ENCODE assay signal across 28 cellular contexts in the genomic region with DNA sequence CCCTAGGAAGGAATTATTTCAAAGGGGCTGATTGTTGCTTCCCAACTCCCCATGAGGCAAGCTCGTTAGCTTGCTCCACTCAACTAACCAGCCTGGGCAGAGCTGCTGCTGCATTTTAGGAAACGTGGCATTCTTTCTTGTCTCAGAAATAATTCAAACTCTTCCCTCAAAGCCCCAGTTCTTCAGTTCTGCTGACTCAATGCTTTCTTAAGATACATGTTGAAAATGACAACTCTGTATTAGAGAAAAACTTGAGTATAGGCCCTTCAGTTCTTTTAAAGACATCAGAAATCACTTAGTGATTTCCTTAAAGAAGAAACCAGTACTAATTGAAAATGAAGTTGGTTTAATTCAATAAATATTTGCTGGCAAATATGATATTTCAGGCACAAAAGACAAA.
"Had no signal": no experiment of that assay in that cellular context is flagged by ENCODE, and none has a peak within 500 bp of the region (broad histone marks: within the 10 kb centered on the region; RNA-seq: fewer than 3 reads in every experiment).

No MANE protein-coding gene starts in this region.

- H3K27ac ChIP-seq: ascending aorta, breast epithelium, cardiac muscle cell, coronary artery, dorsolateral prefrontal cortex had no signal

- ATAC-seq: activated naive CD4-positive, alpha-beta T cell treated with anti-CD3 and anti-CD28 coated beads, Interleukin-2, amount 50 U/mL, for 72 hours; activated T-cell treated with anti-CD3 and anti-CD28 coated beads, Interleukin-2, amount 50 U/mL, for 72 hours; esophagus mucosa had no signal

- H3K9me3 Mint-ChIP-seq: dendritic cell treated with granulocyte-macrophage colony-stimulating factor and Interleukin-4, amounts not matched to agents 40 ng/mL and 50 ng/mL, for 4 days; endodermal cell had no signal

- H3K4me1 Mint-ChIP-seq: activated CD4-positive, alpha-beta memory T cell treated with anti-CD3 and anti-CD28 coated beads, Interleukin-2, amount 10 ng/mL, durations not matched to agents 7 days and 5 days had no signal

- H3K4me3 ChIP-seq: ascending aorta, breast epithelium, cardiac muscle cell, coronary artery, dorsolateral prefrontal cortex had no signal

- H3K27me3 Mint-ChIP-seq: activated CD4-positive, alpha-beta memory T cell treated with anti-CD3 and anti-CD28 coated beads, Interleukin-2, amount 10 ng/mL, durations not matched to agents 7 days and 5 days; activated naive CD4-positive, alpha-beta T cell treated with anti-CD3 and anti-CD28 coated beads, Interleukin-2, amount 10 ng/mL, durations not matched to agents 7 days and 5 days; activated naive CD8-positive, alpha-beta T cell treated with anti-CD3 and anti-CD28 coated beads, Interleukin-2, amount 10 ng/mL, durations not matched to agents 7 days and 5 days; activated T-cell treated with anti-CD3 and anti-CD28 coated beads, Interleukin-2, amount 50 U/mL, for 24 hours; dendritic cell treated with granulocyte-macrophage colony-stimulating factor and Interleukin-4, amounts not matched to agents 40 ng/mL and 50 ng/mL, for 4 days had no signal

- H3K4me3 Mint-ChIP-seq: activated CD4-positive, alpha-beta memory T cell treated with anti-CD3 and anti-CD28 coated beads, Interleukin-2, amount 10 ng/mL, durations not matched to agents 7 days and 5 days; activated CD4-positive, alpha-beta T cell treated with anti-CD3 and anti-CD28 coated beads, Interleukin-2, amount 10 ng/mL, durations not matched to agents 7 days and 5 days; activated naive CD4-positive, alpha-beta T cell treated with anti-CD3 and anti-CD28 coated beads, Interleukin-2, amount 10 ng/mL, durations not matched to agents 7 days and 5 days; activated naive CD8-positive, alpha-beta T cell treated with anti-CD3 and anti-CD28 coated beads, Interleukin-2, amount 10 ng/mL, durations not matched to agents 7 days and 5 days; activated T-cell treated with anti-CD3 and anti-CD28 coated beads, Interleukin-2, amount 50 U/mL, for 24 hours; activated T-cell treated with anti-CD3 and anti-CD28 coated beads, Interleukin-2, amount 50 U/mL, for 72 hours; brain; dendritic cell treated with granulocyte-macrophage colony-stimulating factor and Interleukin-4, amounts not matched to agents 40 ng/mL and 50 ng/mL, for 4 days; endodermal cell had no signal

- H3K36me3 ChIP-seq: ascending aorta, breast epithelium, cardiac muscle cell had no signal

- H3K27me3 ChIP-seq: ascending aorta, breast epithelium, cardiac muscle cell, dorsolateral prefrontal cortex had no signal

- H3K36me3 Mint-ChIP-seq: brain had no signal

- H3K4me1 ChIP-seq: ascending aorta, breast epithelium had no signal

- DNase-seq: activated CD4-positive, alpha-beta memory T cell treated with anti-CD3 and anti-CD28 coated beads, Interleukin-2, amount 10 ng/mL, durations not matched to agents 7 days and 5 days; activated CD4-positive, alpha-beta T cell treated with anti-CD3 and anti-CD28 coated beads for 1 hour; activated CD4-positive, alpha-beta T cell treated with anti-CD3 and anti-CD28 coated beads for 4 hours; activated CD4-positive, alpha-beta T cell treated with anti-CD3 and anti-CD28 coated beads, Interleukin-2, amount 10 ng/mL, durations not matched to agents 7 days and 5 days; activated CD4-positive, alpha-beta T cell treated with anti-CD3 and anti-CD28 coated beads, Interleukin-2, amount 50 U/mL, for 4 hours; activated CD8-positive, alpha-beta memory T cell treated with anti-CD3 and anti-CD28 coated beads, Interleukin-2, amount 50 U/mL, for 48 hours; activated gamma-delta T cell; activated naive CD4-positive, alpha-beta T cell; activated naive CD4-positive, alpha-beta T cell treated with anti-CD3 and anti-CD28 coated beads, Interleukin-2, amount 10 ng/mL, durations not matched to agents 7 days and 5 days; activated naive CD8-positive, alpha-beta T cell treated with anti-CD3 and anti-CD28 coated beads, Interleukin-2, amount 10 ng/mL, durations not matched to agents 7 days and 5 days; activated T-cell treated with anti-CD3 and anti-CD28 coated beads for 4 hours; activated T-cell treated with anti-CD3 and anti-CD28 coated beads, Interleukin-2, amount 50 U/mL, for 24 hours; activated T-cell treated with anti-CD3 and anti-CD28 coated beads, Interleukin-2, amount 50 U/mL, for 72 hours; central memory CD4-positive, alpha-beta T cell; dorsolateral prefrontal cortex; effector memory CD4-positive, alpha-beta T cell; endodermal cell; foreskin fibroblast; head of caudate nucleus; T-helper 2 cell had no signal

- H3K27ac Mint-ChIP-seq: activated CD4-positive, alpha-beta memory T cell treated with anti-CD3 and anti-CD28 coated beads, Interleukin-2, amount 10 ng/mL, durations not matched to agents 7 days and 5 days; activated CD4-positive, alpha-beta T cell treated with anti-CD3 and anti-CD28 coated beads, Interleukin-2, amount 10 ng/mL, durations not matched to agents 7 days and 5 days; activated naive CD4-positive, alpha-beta T cell treated with anti-CD3 and anti-CD28 coated beads, Interleukin-2, amount 10 ng/mL, durations not matched to agents 7 days and 5 days; activated naive CD4-positive, alpha-beta T cell treated with anti-CD3 and anti-CD28 coated beads, Interleukin-2, amount 50 U/mL, for 72 hours; activated naive CD8-positive, alpha-beta T cell treated with anti-CD3 and anti-CD28 coated beads, Interleukin-2, amount 10 ng/mL, durations not matched to agents 7 days and 5 days; activated T-cell treated with anti-CD3 and anti-CD28 coated beads, Interleukin-2, amount 50 U/mL, for 72 hours; brain; dendritic cell treated with granulocyte-macrophage colony-stimulating factor and Interleukin-4, amounts not matched to agents 40 ng/mL and 50 ng/mL, for 4 days; endodermal cell had no signal

- H3K9me3 ChIP-seq: ascending aorta, breast epithelium had no signal
